In genomic region chr19:11479090-11479469, GRCh38 we compare ENCODE assay signal across 9 cellular contexts.
DNase-seq lines count a peak whose midpoint lies in the region; ATAC-seq lines count a peak whose summit lies in the region.
"Had no signal": no experiment of that assay in that cellular context is flagged by ENCODE, and none has a peak within 500 bp of the region (broad histone marks: within the 10 kb centered on the region; RNA-seq: fewer than 3 reads in every experiment).

No MANE protein-coding gene starts in this region.

- peak overlapping the region; percentile 3 to 65 for H3K4me3 Mint-ChIP-seq in stimulated activated naive CD8-positive, alpha-beta T cell treated with anti-CD3 and anti-CD28 coated beads, Interleukin-15, amount 100 ng/mL, for 72 hours
- H3K4me3 Mint-ChIP-seq: activated CD8-positive, alpha-beta T cell treated with anti-CD3 and anti-CD28 coated beads, Interleukin-2, amount 10 ng/mL, durations not matched to agents 7 days and 5 days had no signal

- no peaks in the 10 kb centered on the region for H3K9me3 Mint-ChIP-seq in stimulated activated naive CD8-positive, alpha-beta T cell treated with anti-CD3 and anti-CD28 coated beads, Interleukin-15, amount 100 ng/mL, for 72 hours
- H3K9me3 Mint-ChIP-seq: T-cell had no signal

- peaks cover 62% of the 10 kb centered on the region for H3K27me3 Mint-ChIP-seq in stimulated activated naive CD8-positive, alpha-beta T cell treated with anti-CD3 and anti-CD28 coated beads, Interleukin-15, amount 100 ng/mL, for 72 hours

- no peak for ATAC-seq in stimulated activated naive CD8-positive, alpha-beta T cell treated with anti-CD3 and anti-CD28 coated beads, Interleukin-15, amount 100 ng/mL, for 72 hours
- ATAC-seq in stimulated activated naive CD8-positive, alpha-beta T cell treated with anti-CD3 and anti-CD28 coated beads, Interleukin-15, Interleukin-2, amounts not matched to agents 100 U/mL and 50 U/mL, for 24 hours, result no peak
- no peak for ATAC-seq in GM21528 (IDR thresholded peaks at IDR 0.05; ENCODE audit: low FRiP score, unreplicated experiment)
- ATAC-seq: activated CD8-positive, alpha-beta T cell treated with anti-CD3 and anti-CD28 coated beads, Interleukin-2, amount 10 ng/mL, durations not matched to agents 7 days and 5 days; T-cell had no signal

- H3K4me1 Mint-ChIP-seq in stimulated activated naive CD8-positive, alpha-beta T cell treated with anti-CD3 and anti-CD28 coated beads, Interleukin-15, amount 100 ng/mL, for 72 hours, result peaks cover 29% of the 10 kb centered on the region

- DNase-seq in stimulated activated naive CD8-positive, alpha-beta T cell treated with anti-CD3 and anti-CD28 coated beads, Interleukin-15, amount 100 ng/mL, for 72 hours, result no peak
- DNase-seq in stimulated activated naive CD8-positive, alpha-beta T cell treated with anti-CD3 and anti-CD28 coated beads, Interleukin-15, Interleukin-2, amounts not matched to agents 100 U/mL and 50 U/mL, for 24 hours, result no peak
- DNase-seq in NCI-H345 treated with DMSO at 0.1 percent for 48 hours (lab: John Stamatoyannopoulos, UW; ENCODE audit: unreplicated experiment) (no peak), superior temporal gyrus (ENCODE audit: extremely low spot score) (no peak)
- DNase-seq: NK-92 treated with Interleukin-12 subunit alpha and Interleukin-12 subunit beta, amount 100 ng/mL, for 24 hours had no signal

- peak overlapping the region; percentile 4 for H3K4me3 ChIP-seq in iPS-11a (ENCODE audit: low read depth, low read length)

- no peak overlapping the region for H3K27ac Mint-ChIP-seq in stimulated activated naive CD8-positive, alpha-beta T cell treated with anti-CD3 and anti-CD28 coated beads, Interleukin-15, amount 100 ng/mL, for 72 hours
- H3K27ac Mint-ChIP-seq: activated CD8-positive, alpha-beta T cell treated with anti-CD3 and anti-CD28 coated beads, Interleukin-2, amount 10 ng/mL, durations not matched to agents 7 days and 5 days had no signal
